32 cellular contexts compared by ENCODE assay signal in genomic region chr11:68935066-68935465, GRCh38. TPM values are rescaled to one million over a fixed set of nuclear protein-coding genes. Genes with fewer than 3 reads are reported as not detected.
"Had no signal": no experiment of that assay in that cellular context is flagged by ENCODE, and none has a peak within 500 bp of the region (broad histone marks: within the 10 kb centered on the region; RNA-seq: fewer than 3 reads in every experiment).

No MANE protein-coding gene starts in this region.

- H3K27me3 ChIP-seq: ascending aorta, body of pancreas had no signal

- H3K4me1 ChIP-seq: ascending aorta, body of pancreas had no signal

- DNase-seq: activated B cell treated with CpG ODN at 0.5 μM for 24 hours; activated CD4-positive, alpha-beta T cell treated with anti-CD3 and anti-CD28 coated beads for 1 hour; activated CD4-positive, alpha-beta T cell treated with anti-CD3 and anti-CD28 coated beads, Interleukin-2, amount 10 ng/mL, durations not matched to agents 24 days and 14 days; activated CD4-positive, alpha-beta T cell treated with anti-CD3 and anti-CD28 coated beads, Interleukin-2, amount 50 U/mL, for 48 hours; activated CD8-positive, alpha-beta memory T cell treated with anti-CD3 and anti-CD28 coated beads for 24 hours; activated effector memory CD4-positive, alpha-beta T cell treated with anti-CD3 and anti-CD28 coated beads, Interleukin-2, amount 50 U/mL, for 16 hours; activated naive CD4-positive, alpha-beta T cell treated with Interleukin-2 at 50 U/mL for 16 hours; activated naive CD8-positive, alpha-beta T cell treated with anti-CD3 and anti-CD28 coated beads, Interleukin-2, amount 50 U/mL, for 24 hours; activated T-cell treated with anti-CD3 and anti-CD28 coated beads, Interleukin-2, amount 50 U/mL, for 4 hours; amniotic stem cell; body of pancreas; KG1; NCI-H1048; NCI-H1417; NCI-H1930; NCI-H2171 treated with DMSO at 0.1 percent for 48 hours; NCI-H226; NCI-H526 treated with DMSO at 0.1 percent for 48 hours; NCI-H82; T-cell; T-helper 2 cell; T1000 had no signal

- ATAC-seq: activated naive CD4-positive, alpha-beta T cell treated with anti-CD3 and anti-CD28 coated beads, Interleukin-2, amount 50 U/mL, for 72 hours; activated naive CD8-positive, alpha-beta T cell treated with anti-CD3 and anti-CD28 coated beads, Interleukin-2, amount 50 U/mL, for 24 hours; activated T-cell treated with anti-CD3 and anti-CD28 coated beads, Interleukin-2, amount 50 U/mL, for 4 hours; body of pancreas; T-cell had no signal

- H3K4me3 ChIP-seq: ascending aorta, body of pancreas, SK-N-MC had no signal

- H3K27ac ChIP-seq: ascending aorta, body of pancreas, SK-N-MC had no signal

- H3K9me3 ChIP-seq: ascending aorta, body of pancreas had no signal

RNA-seq across cellular contexts. Expression of gene MRGPRD, which starts 45.7 kb away (rescaled TPM):
- total RNA-seq: activated B cell treated with CpG ODN at 0.5 μM for 24 hours; activated CD4-positive, alpha-beta T cell treated with anti-CD3 and anti-CD28 coated beads, Interleukin-2, amount 10 ng/mL, durations not matched to agents 24 days and 14 days; activated naive CD4-positive, alpha-beta T cell treated with anti-CD3 and anti-CD28 coated beads, Interleukin-2, amount 50 U/mL, for 72 hours; activated T-cell treated with anti-CD3 and anti-CD28 coated beads, Interleukin-2, amount 50 U/mL, for 4 hours; ascending aorta; body of pancreas; bronchial epithelial cell; LHCN-M2; M059J; NCI-H460; OCI-LY7; Right ventricle myocardium inferior; RPMI7951; T-cell had no signal
